Comparison of ENCODE assay signal across 33 cellular contexts in genomic region chr2:1451451-1451850, GRCh38. TPM values are rescaled to one million over a fixed set of nuclear protein-coding genes. Genes with fewer than 3 reads are reported as not detected.
"Had no signal": no experiment of that assay in that cellular context is flagged by ENCODE, and none has a peak within 500 bp of the region (broad histone marks: within the 10 kb centered on the region; RNA-seq: fewer than 3 reads in every experiment).

No MANE protein-coding gene starts in this region.

- H3K4me3 Mint-ChIP-seq: activated CD4-positive, alpha-beta memory T cell treated with anti-CD3 and anti-CD28 coated beads, Interleukin-2, amount 10 ng/mL, durations not matched to agents 7 days and 5 days; activated CD4-positive, alpha-beta T cell treated with anti-CD3 and anti-CD28 coated beads for 36 hours; activated CD4-positive, alpha-beta T cell treated with anti-CD3 and anti-CD28 coated beads, Interleukin-2, amount 10 ng/mL, durations not matched to agents 7 days and 5 days; activated CD8-positive, alpha-beta memory T cell treated with anti-CD3 and anti-CD28 coated beads, Interleukin-2, amount 10 ng/mL, durations not matched to agents 7 days and 5 days; activated naive CD4-positive, alpha-beta T cell treated with anti-CD3 and anti-CD28 coated beads, Interleukin-2, amount 10 ng/mL, durations not matched to agents 7 days and 5 days; activated naive CD8-positive, alpha-beta T cell treated with anti-CD3 and anti-CD28 coated beads, Interleukin-2, amount 10 ng/mL, durations not matched to agents 7 days and 5 days; activated T-cell treated with anti-CD3 and anti-CD28 coated beads, Interleukin-2, amount 50 U/mL, for 24 hours; activated T-cell treated with anti-CD3 and anti-CD28 coated beads, Interleukin-2, amount 50 U/mL, for 72 hours; central memory CD8-positive, alpha-beta T cell; dendritic cell treated with granulocyte-macrophage colony-stimulating factor and Interleukin-4, amounts not matched to agents 40 ng/mL and 50 ng/mL, for 4 days; endodermal cell had no signal

- H3K4me1 Mint-ChIP-seq: activated CD4-positive, alpha-beta memory T cell treated with anti-CD3 and anti-CD28 coated beads, Interleukin-2, amount 10 ng/mL, durations not matched to agents 7 days and 5 days; activated CD4-positive, alpha-beta T cell treated with anti-CD3 and anti-CD28 coated beads for 36 hours; activated CD4-positive, alpha-beta T cell treated with anti-CD3 and anti-CD28 coated beads, Interleukin-2, amount 10 ng/mL, durations not matched to agents 7 days and 5 days; activated CD8-positive, alpha-beta memory T cell treated with anti-CD3 and anti-CD28 coated beads, Interleukin-2, amount 10 ng/mL, durations not matched to agents 7 days and 5 days; activated naive CD4-positive, alpha-beta T cell treated with anti-CD3 and anti-CD28 coated beads, Interleukin-2, amount 10 ng/mL, durations not matched to agents 7 days and 5 days; activated naive CD8-positive, alpha-beta T cell treated with anti-CD3 and anti-CD28 coated beads, Interleukin-2, amount 10 ng/mL, durations not matched to agents 7 days and 5 days; central memory CD8-positive, alpha-beta T cell; endodermal cell had no signal

- H3K27ac ChIP-seq: ascending aorta, breast epithelium, cardiac muscle cell, coronary artery, dorsolateral prefrontal cortex, foreskin keratinocyte, gastrocnemius medialis had no signal

- H3K27ac Mint-ChIP-seq: activated CD4-positive, alpha-beta memory T cell treated with anti-CD3 and anti-CD28 coated beads, Interleukin-2, amount 10 ng/mL, durations not matched to agents 7 days and 5 days; activated CD4-positive, alpha-beta T cell treated with anti-CD3 and anti-CD28 coated beads for 36 hours; activated CD4-positive, alpha-beta T cell treated with anti-CD3 and anti-CD28 coated beads, Interleukin-2, amount 10 ng/mL, durations not matched to agents 7 days and 5 days; activated CD8-positive, alpha-beta memory T cell treated with anti-CD3 and anti-CD28 coated beads, Interleukin-2, amount 10 ng/mL, durations not matched to agents 7 days and 5 days; activated naive CD4-positive, alpha-beta T cell treated with anti-CD3 and anti-CD28 coated beads, Interleukin-2, amount 10 ng/mL, durations not matched to agents 7 days and 5 days; activated naive CD4-positive, alpha-beta T cell treated with anti-CD3 and anti-CD28 coated beads, Interleukin-2, amount 50 U/mL, for 72 hours; activated naive CD8-positive, alpha-beta T cell treated with anti-CD3 and anti-CD28 coated beads, Interleukin-2, amount 10 ng/mL, durations not matched to agents 7 days and 5 days; activated T-cell treated with anti-CD3 and anti-CD28 coated beads, Interleukin-2, amount 50 U/mL, for 24 hours; activated T-cell treated with anti-CD3 and anti-CD28 coated beads, Interleukin-2, amount 50 U/mL, for 72 hours; dendritic cell treated with granulocyte-macrophage colony-stimulating factor and Interleukin-4, amounts not matched to agents 40 ng/mL and 50 ng/mL, for 4 days; endodermal cell had no signal

- H3K4me3 ChIP-seq: ascending aorta, breast epithelium, cardiac muscle cell, coronary artery, dorsolateral prefrontal cortex, gastrocnemius medialis had no signal

- H3K36me3 Mint-ChIP-seq: activated CD8-positive, alpha-beta memory T cell treated with anti-CD3 and anti-CD28 coated beads, Interleukin-2, amount 10 ng/mL, durations not matched to agents 7 days and 5 days; activated naive CD4-positive, alpha-beta T cell treated with anti-CD3 and anti-CD28 coated beads, Interleukin-2, amount 10 ng/mL, durations not matched to agents 7 days and 5 days; activated naive CD4-positive, alpha-beta T cell treated with anti-CD3 and anti-CD28 coated beads, Interleukin-2, amount 50 U/mL, for 72 hours; activated naive CD8-positive, alpha-beta T cell treated with anti-CD3 and anti-CD28 coated beads, Interleukin-2, amount 10 ng/mL, durations not matched to agents 7 days and 5 days; brain had no signal

- ATAC-seq: activated CD4-positive, alpha-beta T cell treated with anti-CD3 and anti-CD28 coated beads for 36 hours; activated CD8-positive, alpha-beta memory T cell treated with anti-CD3 and anti-CD28 coated beads, Interleukin-2, amount 10 ng/mL, durations not matched to agents 7 days and 5 days; activated naive CD4-positive, alpha-beta T cell treated with anti-CD3 and anti-CD28 coated beads, Interleukin-2, amount 50 U/mL, for 72 hours; activated T-cell treated with anti-CD3 and anti-CD28 coated beads, Interleukin-2, amount 50 U/mL, for 72 hours; esophagus mucosa; foreskin keratinocyte; gastrocnemius medialis had no signal

- H3K27me3 ChIP-seq: ascending aorta, foreskin keratinocyte, gastrocnemius medialis had no signal

- H3K4me1 ChIP-seq: ascending aorta, breast epithelium, foreskin keratinocyte, gastrocnemius medialis had no signal

- H3K9me3 ChIP-seq: ascending aorta, breast epithelium, gastrocnemius medialis had no signal

- H3K9me3 Mint-ChIP-seq: activated naive CD4-positive, alpha-beta T cell treated with anti-CD3 and anti-CD28 coated beads, Interleukin-2, amount 10 ng/mL, durations not matched to agents 7 days and 5 days; activated naive CD4-positive, alpha-beta T cell treated with anti-CD3 and anti-CD28 coated beads, Interleukin-2, amount 50 U/mL, for 72 hours; activated T-cell treated with anti-CD3 and anti-CD28 coated beads, Interleukin-2, amount 50 U/mL, for 24 hours; activated T-cell treated with anti-CD3 and anti-CD28 coated beads, Interleukin-2, amount 50 U/mL, for 72 hours; central memory CD8-positive, alpha-beta T cell; dendritic cell treated with granulocyte-macrophage colony-stimulating factor and Interleukin-4, amounts not matched to agents 40 ng/mL and 50 ng/mL, for 4 days; endodermal cell had no signal

- H3K36me3 ChIP-seq: ascending aorta, breast epithelium, cardiac muscle cell, gastrocnemius medialis had no signal

- DNase-seq: activated CD4-positive, alpha-beta memory T cell treated with anti-CD3 and anti-CD28 coated beads, Interleukin-2, amount 10 ng/mL, durations not matched to agents 7 days and 5 days; activated CD4-positive, alpha-beta T cell treated with anti-CD3 and anti-CD28 coated beads for 36 hours; activated CD4-positive, alpha-beta T cell treated with anti-CD3 and anti-CD28 coated beads, Interleukin-2, amount 10 ng/mL, durations not matched to agents 7 days and 5 days; activated CD4-positive, alpha-beta T cell treated with anti-CD3 and anti-CD28 coated beads, Interleukin-2, amount 50 U/mL, for 4 hours; activated CD4-positive, CD25-positive, alpha-beta regulatory T cell; activated CD4-positive, CD25-positive, alpha-beta regulatory T cell treated with anti-CD3 and anti-CD28 coated beads, Interleukin-2, amount 50 U/mL, for 72 hours; activated CD8-positive, alpha-beta memory T cell treated with anti-CD3 and anti-CD28 coated beads, Interleukin-2, amount 10 ng/mL, durations not matched to agents 7 days and 5 days; activated CD8-positive, alpha-beta memory T cell treated with anti-CD3 and anti-CD28 coated beads, Interleukin-2, amount 50 U/mL, for 48 hours; activated gamma-delta T cell; activated naive CD4-positive, alpha-beta T cell; activated naive CD4-positive, alpha-beta T cell treated with anti-CD3 and anti-CD28 coated beads, Interleukin-2, amount 10 ng/mL, durations not matched to agents 7 days and 5 days; activated naive CD8-positive, alpha-beta T cell treated with anti-CD3 and anti-CD28 coated beads, Interleukin-2, amount 10 ng/mL, durations not matched to agents 7 days and 5 days; activated T-cell treated with anti-CD3 and anti-CD28 coated beads for 4 hours; activated T-cell treated with anti-CD3 and anti-CD28 coated beads, Interleukin-2, amount 50 U/mL, for 24 hours; activated T-cell treated with anti-CD3 and anti-CD28 coated beads, Interleukin-2, amount 50 U/mL, for 72 hours; dorsolateral prefrontal cortex; effector memory CD4-positive, alpha-beta T cell; endodermal cell; foreskin keratinocyte; gastrocnemius medialis; T-helper 2 cell had no signal

RNA-seq across cellular contexts. Expression of gene TPO, which starts 38.2 kb away (rescaled TPM):
- total RNA-seq: activated CD4-positive, alpha-beta T cell treated with anti-CD3 and anti-CD28 coated beads for 36 hours; activated CD8-positive, alpha-beta memory T cell treated with anti-CD3 and anti-CD28 coated beads for 36 hours; activated naive CD4-positive, alpha-beta T cell treated with anti-CD3 and anti-CD28 coated beads, Interleukin-2, amount 50 U/mL, for 72 hours; activated naive CD8-positive, alpha-beta T cell treated with anti-CD3 and anti-CD28 coated beads, Interleukin-2, amount 10 ng/mL, durations not matched to agents 7 days and 5 days; activated T-cell treated with anti-CD3 and anti-CD28 coated beads, Interleukin-2, amount 50 U/mL, for 72 hours; endodermal cell; epithelial cell of proximal tubule; foreskin keratinocyte; T-helper 1 cell treated with Interleukin-12 subunit alpha and Interleukin-12 subunit beta and Interleukin-4 antibody, amounts not matched to agents 30 ng/mL and 1 ng/mL, for 36 hours had no signal
- polyA plus RNA-seq: foreskin keratinocyte had no signal
